Comparison of ENCODE assay signal across 13 cellular contexts in the genomic region with DNA sequence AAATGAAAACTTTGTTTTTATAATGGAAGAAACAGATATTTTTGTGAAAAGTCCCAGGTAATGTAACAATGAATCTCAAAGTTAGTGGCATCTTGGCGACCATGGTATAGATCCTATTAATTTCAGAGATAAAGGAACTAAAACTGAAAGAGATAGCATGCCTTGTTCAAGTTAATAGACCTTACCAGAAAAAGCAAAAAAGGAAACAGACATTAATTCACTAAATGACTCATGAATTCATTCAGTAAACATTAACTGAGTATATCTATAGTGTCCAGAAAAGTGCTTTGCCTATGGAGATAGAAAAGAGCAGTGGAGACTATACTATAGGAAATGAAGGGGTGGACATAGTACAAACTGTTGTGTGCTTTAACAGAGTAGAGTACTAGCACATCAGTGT.
A peak's percentile ranks its signal among the peaks of the same experiment; 100 is the strongest.
DNase-seq lines count a peak whose midpoint lies in the region; ATAC-seq lines count a peak whose summit lies in the region.
"Had no signal": no experiment of that assay in that cellular context is flagged by ENCODE, and none has a peak within 500 bp of the region (broad histone marks: within the 10 kb centered on the region; RNA-seq: fewer than 3 reads in every experiment).

No MANE protein-coding gene starts in this region.

- peak; percentile 58 for ATAC-seq in GM19372 (IDR thresholded peaks at IDR 0.05; ENCODE audit: low read depth, unreplicated experiment)
- peak; percentile 83 for ATAC-seq in HG02642 (IDR thresholded peaks at IDR 0.05; ENCODE audit: poor library complexity, unreplicated experiment)
- peak; percentile 85 for ATAC-seq in HG03342 (IDR thresholded peaks at IDR 0.05; ENCODE audit: unreplicated experiment)

- DNase-seq in Caki2 (ENCODE audit: low read depth) (peak; percentile 6), HuH-7.5 (ENCODE audit: low spot score) (no peak), SW 1271 (lab: John Stamatoyannopoulos, UW) (no peak), NCI-H748 treated with DMSO at 0.1 percent for 48 hours (lab: John Stamatoyannopoulos, UW) (no peak), COLO668 (lab: John Stamatoyannopoulos, UW; ENCODE audit: unreplicated experiment) (no peak)
- DNase-seq: activated naive CD4-positive, alpha-beta T cell; EL; HCEC 1CT; NCI-H2171 treated with DMSO at 0.1 percent for 48 hours; SK-N-SH had no signal

- in situ Hi-C loops in Caki2 (cut with HindIII; ENCODE audit: low pct_unique_long_range_greater_than_20kb, low sequenced_read_pairs): no loop called here
